ENCODE assay signal across 12 cellular contexts in the genomic region with DNA sequence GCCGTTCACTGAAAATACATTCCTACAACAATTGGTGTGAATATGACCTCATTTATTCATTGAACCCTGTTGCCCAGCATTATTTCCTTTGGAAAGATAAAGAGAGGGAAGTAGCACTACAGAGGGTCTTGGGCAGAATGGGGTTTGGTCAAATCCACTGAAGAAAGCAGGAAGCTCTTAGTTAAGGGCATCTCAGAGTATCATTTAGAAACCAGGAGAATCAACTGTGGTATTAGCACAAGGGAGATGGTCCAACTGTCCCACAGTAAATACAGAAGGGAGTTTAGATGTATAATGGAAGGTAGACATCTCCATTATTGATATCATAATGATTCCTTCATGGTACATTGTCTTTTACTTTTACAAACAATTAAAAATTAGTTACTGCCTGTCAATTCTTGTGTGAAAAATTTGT. TPM values are rescaled to one million over a fixed set of nuclear protein-coding genes. Genes with fewer than 3 reads are reported as not detected.
DNase-seq lines count a peak whose midpoint lies in the region; ATAC-seq and TF ChIP-seq lines count a peak whose summit lies in the region.
"Had no signal": no experiment of that assay in that cellular context is flagged by ENCODE, and none has a peak within 500 bp of the region (broad histone marks: within the 10 kb centered on the region; RNA-seq: fewer than 3 reads in every experiment).

No MANE protein-coding gene starts in this region.

- H3K36me3 ChIP-seq in SK-N-SH (replicated peaks in 1 of 2; ENCODE audit: control insufficient read depth in 1 of 2, insufficient read depth in 2 of 2, low read length in 1 of 2): no peaks in the 10 kb centered on the region

- H3K79me2 ChIP-seq in SK-N-SH (ENCODE audit: insufficient read depth): no peaks in the 10 kb centered on the region

- H3K9me3 ChIP-seq in SK-N-SH: no peaks in the 10 kb centered on the region

- no peak overlapping the region for H3K27ac ChIP-seq in SK-N-SH (ENCODE audit: low read depth in 2 of 2, low read length in 1 of 2)

- H3K4me1 ChIP-seq in SK-N-SH (ENCODE audit: control insufficient read depth in 1 of 2, insufficient read depth in 2 of 2, low read depth in 1 of 2, low read length in 1 of 2): no peaks in the 10 kb centered on the region; a peak in 2 of 4 replicates

- H3K4me1 Mint-ChIP-seq in activated naive CD8-positive, alpha-beta T cell treated with anti-CD3 and anti-CD28 coated beads, Interleukin-2, amount 10 ng/mL, durations not matched to agents 7 days and 5 days: peaks cover 18% of the 10 kb centered on the region

- no peak overlapping the region for H3K4me2 ChIP-seq in SK-N-SH

- H3K9ac ChIP-seq in SK-N-SH: no peak overlapping the region

- no peaks in the 10 kb centered on the region for H3F3A ChIP-seq in SK-N-SH (replicated peaks; ENCODE audit: insufficient read depth)

- ATAC-seq in SK-N-SH treated with all-trans-retinoic acid at 6 μM for 48 hours (no peak), GM21529 (IDR thresholded peaks at IDR 0.05; ENCODE audit: unreplicated experiment) (peak; percentile 45), HG03103 (IDR thresholded peaks at IDR 0.05; ENCODE audit: low read depth, unreplicated experiment) (peak; percentile 32)
- ATAC-seq in activated naive CD8-positive, alpha-beta T cell treated with anti-CD3 and anti-CD28 coated beads, Interleukin-2, amount 10 ng/mL, durations not matched to agents 7 days and 5 days (ENCODE audit: low read depth): no peak

- H3K9me2 ChIP-seq in SK-N-SH: no peaks in the 10 kb centered on the region

- peak overlapping the region; percentile 87 for H3K27ac Mint-ChIP-seq in activated naive CD8-positive, alpha-beta T cell treated with anti-CD3 and anti-CD28 coated beads, Interleukin-2, amount 10 ng/mL, durations not matched to agents 7 days and 5 days

- TF ChIP-seq CTCF in SK-N-SH (IDR thresholded peaks at IDR 0.05): no peak
- no peak for TF ChIP-seq CTCF in GM10248 (IDR thresholded peaks at IDR 0.05; ENCODE audit: control extremely low read depth, extremely low read depth, low read depth, missing control alignments)

- no peak for DNase-seq in SK-N-SH
- no peak for DNase-seq in activated naive CD8-positive, alpha-beta T cell treated with anti-CD3 and anti-CD28 coated beads, Interleukin-2, amount 10 ng/mL, durations not matched to agents 7 days and 5 days
- no peak for DNase-seq in superior temporal gyrus (ENCODE audit: extremely low spot score)
- no peak for DNase-seq in inferior parietal cortex (ENCODE audit: extremely low spot score)
- no peak for DNase-seq in GM10248 (ENCODE audit: extremely low spot score)
- DNase-seq: 8988T, EL, HCEC 1CT, NCI-H1105 had no signal

- no peak for TF ChIP-seq RAD21 in SK-N-SH (IDR thresholded peaks at IDR 0.05; ENCODE audit: low read length)

- H3K4me3 ChIP-seq in SK-N-SH (ENCODE audit: low read depth in 2 of 2, low read length in 1 of 2): no peak overlapping the region

- POLR2A ChIA-PET in SK-N-SH (lab: Yijun Ruan, JAX) (no interaction called here), GM10248 (lab: Yijun Ruan, JAX) (no interaction called here)
- POLR2A ChIA-PET in activated naive CD8-positive, alpha-beta T cell treated with anti-CD3 and anti-CD28 coated beads, Interleukin-2, amount 10 ng/mL, durations not matched to agents 7 days and 5 days (lab: Charles Lee): no interaction called here

- H4K20me1 ChIP-seq in SK-N-SH (ENCODE audit: insufficient read depth): no peaks in the 10 kb centered on the region

- WGBS in SK-N-SH (ENCODE audit: low lambda C conversion rate): 86% methylated on average over 1 of the region's 1 CpG

- H3K4me3 Mint-ChIP-seq in activated naive CD8-positive, alpha-beta T cell treated with anti-CD3 and anti-CD28 coated beads, Interleukin-2, amount 10 ng/mL, durations not matched to agents 7 days and 5 days: peak overlapping the region; percentile 58

- CTCF ChIA-PET in SK-N-SH (lab: Yijun Ruan, JAX): no interaction called here
- CTCF ChIA-PET in GM10248 (lab: Yijun Ruan, JAX): interaction anchor here (1.0 to 1.3 kb wide), 6 partner anchors 11 to 343 kb away, joined by 3 to 4 read pairs (median 4); no protein-coding TSS in a partner anchor

- H3K36me3 Mint-ChIP-seq in activated naive CD8-positive, alpha-beta T cell treated with anti-CD3 and anti-CD28 coated beads, Interleukin-2, amount 10 ng/mL, durations not matched to agents 7 days and 5 days: peaks cover 6% of the 10 kb centered on the region

- H3K27me3 Mint-ChIP-seq in activated naive CD8-positive, alpha-beta T cell treated with anti-CD3 and anti-CD28 coated beads, Interleukin-2, amount 10 ng/mL, durations not matched to agents 7 days and 5 days: peaks cover 32% of the 10 kb centered on the region

- H3K9me3 Mint-ChIP-seq in activated naive CD8-positive, alpha-beta T cell treated with anti-CD3 and anti-CD28 coated beads, Interleukin-2, amount 10 ng/mL, durations not matched to agents 7 days and 5 days: no peaks in the 10 kb centered on the region

- 0 out of 2 replicates have a peak overlapping the region, but pooled peaks have one; percentile 14 for H2AFZ ChIP-seq in SK-N-SH (ENCODE audit: low read depth)

- H3K27me3 ChIP-seq in SK-N-SH (ENCODE audit: insufficient read depth): no peaks in the 10 kb centered on the region

- no peak for TF ChIP-seq EP300 in SK-N-SH (IDR thresholded peaks at IDR 0.05; ENCODE audit: borderline replicate concordance in 1 of 2, low read depth in 1 of 2, low read length in 1 of 2)

TF ChIP-seq in SK-N-SH, 30 proteins besides CTCF, POLR2A, EP300 and RAD21:
- TF ChIP-seq, protein P1, sequence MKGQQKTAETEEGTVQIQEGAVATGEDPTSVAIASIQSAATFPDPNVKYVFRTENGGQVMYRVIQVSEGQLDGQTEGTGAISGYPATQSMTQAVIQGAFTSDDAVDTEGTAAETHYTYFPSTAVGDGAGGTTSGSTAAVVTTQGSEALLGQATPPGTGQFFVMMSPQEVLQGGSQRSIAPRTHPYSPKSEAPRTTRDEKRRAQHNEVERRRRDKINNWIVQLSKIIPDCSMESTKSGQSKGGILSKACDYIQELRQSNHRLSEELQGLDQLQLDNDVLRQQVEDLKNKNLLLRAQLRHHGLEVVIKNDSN (IDR thresholded peaks at IDR 0.05; ENCODE audit: borderline replicate concordance, low read depth): no peak

TF ChIP-seq in SK-N-SH treated with all-trans-retinoic acid at 6 μM for 48 hours, 23 proteins besides CTCF, POLR2A, EP300 and RAD21 (continues in another document):
- TF ChIP-seq, protein P2, sequence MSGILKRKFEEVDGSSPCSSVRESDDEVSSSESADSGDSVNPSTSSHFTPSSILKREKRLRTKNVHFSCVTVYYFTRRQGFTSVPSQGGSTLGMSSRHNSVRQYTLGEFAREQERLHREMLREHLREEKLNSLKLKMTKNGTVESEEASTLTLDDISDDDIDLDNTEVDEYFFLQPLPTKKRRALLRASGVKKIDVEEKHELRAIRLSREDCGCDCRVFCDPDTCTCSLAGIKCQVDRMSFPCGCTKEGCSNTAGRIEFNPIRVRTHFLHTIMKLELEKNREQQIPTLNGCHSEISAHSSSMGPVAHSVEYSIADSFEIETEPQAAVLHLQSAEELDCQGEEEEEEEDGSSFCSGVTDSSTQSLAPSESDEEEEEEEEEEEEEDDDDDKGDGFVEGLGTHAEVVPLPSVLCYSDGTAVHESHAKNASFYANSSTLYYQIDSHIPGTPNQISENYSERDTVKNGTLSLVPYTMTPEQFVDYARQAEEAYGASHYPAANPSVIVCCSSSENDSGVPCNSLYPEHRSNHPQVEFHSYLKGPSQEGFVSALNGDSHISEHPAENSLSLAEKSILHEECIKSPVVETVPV (CRISPR knock-in tag; IDR thresholded peaks at IDR 0.05): no peak
- TF ChIP-seq, protein P3, sequence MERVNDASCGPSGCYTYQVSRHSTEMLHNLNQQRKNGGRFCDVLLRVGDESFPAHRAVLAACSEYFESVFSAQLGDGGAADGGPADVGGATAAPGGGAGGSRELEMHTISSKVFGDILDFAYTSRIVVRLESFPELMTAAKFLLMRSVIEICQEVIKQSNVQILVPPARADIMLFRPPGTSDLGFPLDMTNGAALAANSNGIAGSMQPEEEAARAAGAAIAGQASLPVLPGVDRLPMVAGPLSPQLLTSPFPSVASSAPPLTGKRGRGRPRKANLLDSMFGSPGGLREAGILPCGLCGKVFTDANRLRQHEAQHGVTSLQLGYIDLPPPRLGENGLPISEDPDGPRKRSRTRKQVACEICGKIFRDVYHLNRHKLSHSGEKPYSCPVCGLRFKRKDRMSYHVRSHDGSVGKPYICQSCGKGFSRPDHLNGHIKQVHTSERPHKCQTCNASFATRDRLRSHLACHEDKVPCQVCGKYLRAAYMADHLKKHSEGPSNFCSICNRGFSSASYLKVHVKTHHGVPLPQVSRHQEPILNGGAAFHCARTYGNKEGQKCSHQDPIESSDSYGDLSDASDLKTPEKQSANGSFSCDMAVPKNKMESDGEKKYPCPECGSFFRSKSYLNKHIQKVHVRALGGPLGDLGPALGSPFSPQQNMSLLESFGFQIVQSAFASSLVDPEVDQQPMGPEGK (CRISPR knock-in tag; IDR thresholded peaks at IDR 0.05; ENCODE audit: borderline replicate concordance): no peak
- TF ChIP-seq, protein P4, sequence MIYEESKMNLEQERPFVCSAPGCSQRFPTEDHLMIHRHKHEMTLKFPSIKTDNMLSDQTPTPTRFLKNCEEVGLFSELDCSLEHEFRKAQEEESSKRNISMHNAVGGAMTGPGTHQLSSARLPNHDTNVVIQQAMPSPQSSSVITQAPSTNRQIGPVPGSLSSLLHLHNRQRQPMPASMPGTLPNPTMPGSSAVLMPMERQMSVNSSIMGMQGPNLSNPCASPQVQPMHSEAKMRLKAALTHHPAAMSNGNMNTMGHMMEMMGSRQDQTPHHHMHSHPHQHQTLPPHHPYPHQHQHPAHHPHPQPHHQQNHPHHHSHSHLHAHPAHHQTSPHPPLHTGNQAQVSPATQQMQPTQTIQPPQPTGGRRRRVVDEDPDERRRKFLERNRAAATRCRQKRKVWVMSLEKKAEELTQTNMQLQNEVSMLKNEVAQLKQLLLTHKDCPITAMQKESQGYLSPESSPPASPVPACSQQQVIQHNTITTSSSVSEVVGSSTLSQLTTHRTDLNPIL (CRISPR knock-in tag; IDR thresholded peaks at IDR 0.05; ENCODE audit: low read depth): no peak
- no peak for TF ChIP-seq ZNF70 (CRISPR knock-in tag; IDR thresholded peaks at IDR 0.05)
- TF ChIP-seq TCF4 (CRISPR knock-in tag; IDR thresholded peaks at IDR 0.05; ENCODE audit: borderline replicate concordance): no peak
- TF ChIP-seq TOX (CRISPR knock-in tag; IDR thresholded peaks at IDR 0.05; ENCODE audit: borderline replicate concordance): no peak

RNA-seq across cellular contexts. Expression of a gene that starts 47.1 kb away (rescaled TPM):
- polyA plus RNA-seq in SK-N-SH (2012; rRNA removed): 0.02 TPM in 1 of 2 replicates, not detected in the other
- polyA plus RNA-seq in SK-N-SH (2012; cell fraction: cytosol; rRNA removed): 0.01 TPM in 2 replicates
- polyA plus RNA-seq in SK-N-SH (2012; cell fraction: nucleus; rRNA removed): 0.01 TPM in 1 of 2 replicates, not detected in the other
- total RNA-seq in activated naive CD8-positive, alpha-beta T cell treated with anti-CD3 and anti-CD28 coated beads, Interleukin-2, amount 10 ng/mL, durations not matched to agents 7 days and 5 days: not detected

Comparison
In these comparisons a context has a peak if more than half of its experiments do, and no peak if none do; other contexts are left out.
1. ATAC-seq: peak in GM21529 (single experiment) and HG03103 (single experiment); none in SK-N-SH treated with all-trans-retinoic acid at 6 μM for 48 hours (single experiment) and activated naive CD8-positive, alpha-beta T cell treated with anti-CD3 and anti-CD28 coated beads, Interleukin-2, amount 10 ng/mL, durations not matched to agents 7 days and 5 days (single experiment).